In the genomic region with DNA sequence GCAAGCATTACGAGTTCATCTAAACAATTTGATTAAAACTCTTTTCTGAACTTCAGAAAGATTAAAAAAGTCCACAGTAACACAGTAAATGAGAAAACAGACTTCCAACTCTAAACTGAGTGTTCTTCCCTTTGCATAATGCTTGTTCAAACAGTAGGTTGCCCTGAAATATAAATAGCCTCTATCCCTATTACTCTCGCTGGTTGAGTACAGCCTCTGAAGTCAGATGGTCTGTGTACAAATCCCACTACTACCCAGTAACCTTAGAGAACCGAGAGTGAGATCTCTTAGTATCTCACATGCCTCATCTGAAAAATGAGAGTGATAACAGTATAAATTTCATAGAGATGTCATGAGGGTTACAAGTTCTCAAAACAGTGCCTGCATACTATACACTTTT, we compare ENCODE assay signal across 34 cellular contexts.
A peak's percentile ranks its signal among the peaks of the same experiment; 100 is the strongest.
DNase-seq lines count a peak whose midpoint lies in the region; FAIRE-seq and TF ChIP-seq lines count a peak whose summit lies in the region.
"Had no signal": no experiment of that assay in that cellular context is flagged by ENCODE, and none has a peak within 500 bp of the region (broad histone marks: within the 10 kb centered on the region; RNA-seq: fewer than 3 reads in every experiment).

No MANE protein-coding gene starts in this region.

- no peaks in the 10 kb centered on the region for H3K79me1 ChIP-seq in mesenchymal stem cell (replicated peaks; ENCODE audit: low read length, poor library complexity, severe bottlenecking)

- no peak overlapping the region for H3K4ac ChIP-seq in mesenchymal stem cell (ENCODE audit: low read depth in 1 of 2, low read length in 2 of 2)

- H3K9me3 Mint-ChIP-seq in astrocyte (ENCODE audit: unreplicated experiment) = no peaks in the 10 kb centered on the region

- H3K23ac ChIP-seq in mesenchymal stem cell (ENCODE audit: low read length in 2 of 2) = no peak overlapping the region

- H2BK120ac ChIP-seq in mesenchymal stem cell (ENCODE audit: low read depth, low read length) = no peak overlapping the region

- peak; percentile 15 for FAIRE-seq in H54 (lab: Jason Lieb, UNC)
- peak; percentile 41 for FAIRE-seq in astrocyte (lab: Jason Lieb, UNC)
- FAIRE-seq in islet of Langerhans (lab: Jason Lieb, UNC) = peak; percentile 95
- FAIRE-seq: A204.1, A549 had no signal

- no peak overlapping the region for H2BK15ac ChIP-seq in mesenchymal stem cell (ENCODE audit: low read depth, poor library complexity, severe bottlenecking)

- no peak for TF ChIP-seq CTCF in astrocyte (IDR thresholded peaks at IDR 0.05; ENCODE audit: insufficient read depth, low read depth, low read length)

- no peaks in the 10 kb centered on the region for H3K79me2 ChIP-seq in astrocyte (ENCODE audit: insufficient read depth, low read length)

- no peak for TF ChIP-seq POLR2A in H54 (IDR thresholded peaks at IDR 0.05; ENCODE audit: low read depth, low read length)

- no peaks in the 10 kb centered on the region for H3K27me3 Mint-ChIP-seq in astrocyte (ENCODE audit: low read depth, unreplicated experiment)
- H3K27me3 Mint-ChIP-seq: B cell; CD4-positive, alpha-beta memory T cell; CD4-positive, alpha-beta T cell; CD4-positive, CD25-positive, alpha-beta regulatory T cell; CD8-positive, alpha-beta memory T cell had no signal

- no peak overlapping the region for H2AFZ ChIP-seq in astrocyte (ENCODE audit: low read depth, low read length)
- no peak overlapping the region for H2AFZ ChIP-seq in mesenchymal stem cell (ENCODE audit: low read depth, low read length)

- H3K36me3 Mint-ChIP-seq in astrocyte (ENCODE audit: low read depth, unreplicated experiment) = no peaks in the 10 kb centered on the region
- H3K36me3 Mint-ChIP-seq: CD14-positive monocyte; CD4-positive, alpha-beta memory T cell; CD4-positive, CD25-positive, alpha-beta regulatory T cell; CD8-positive, alpha-beta memory T cell; CD8-positive, alpha-beta T cell had no signal

- DNase-seq in H54 (ENCODE audit: insufficient read length, low spot score) (no peak), astrocyte (ENCODE audit: low read depth) (no peak), mesenchymal stem cell (no peak), EL (no peak), head of caudate nucleus (no peak), amniotic stem cell (lab: John Stamatoyannopoulos, UW) (no peak)
- DNase-seq in activated CD4-positive, alpha-beta T cell treated with anti-CD3 and anti-CD28 coated beads for 1 hour = no peak
- DNase-seq: 8988T; ACHN; AML-193; BE2C; C1 segment of cervical spinal cord; Caco-2; Calu3; CD4-positive, alpha-beta memory T cell; CD4-positive, alpha-beta T cell; CD4-positive, CD25-positive, alpha-beta regulatory T cell; CD8-positive, alpha-beta memory T cell; CD8-positive, alpha-beta T cell; COR-L47; DMS 273 treated with DMSO at 0.1 percent for 48 hours; DMS153; DMS79; DMS79 treated with DMSO at 0.1 percent for 48 hours; DND-41 had no signal

- no peak overlapping the region for H3K14ac ChIP-seq in mesenchymal stem cell (ENCODE audit: low read length in 2 of 2)

- WGBS in mesenchymal stem cell = 97% methylated on average over 3 of the region's 3 CpGs

- H3K27me3 ChIP-seq in astrocyte (ENCODE audit: insufficient read depth, low read length) (no peaks in the 10 kb centered on the region), mesenchymal stem cell (ENCODE audit: control insufficient read depth in 1 of 2, insufficient read depth in 1 of 2, low read length in 2 of 2) (no peaks in the 10 kb centered on the region)
- H3K27me3 ChIP-seq: BE2C; BLaER1; BLaER1 treated with 17β-estradiol and CSF1 and Interleukin-3, amounts not matched to agents 10 nM and 100 nM had no signal

- no peak overlapping the region for H2BK12ac ChIP-seq in mesenchymal stem cell (ENCODE audit: low read length in 2 of 2)

- H4K91ac ChIP-seq in mesenchymal stem cell (ENCODE audit: low read length) = no peak overlapping the region

- H3K18ac ChIP-seq in mesenchymal stem cell (ENCODE audit: low read depth in 1 of 2, low read length in 2 of 2) = no peak overlapping the region

- H3K9me3 ChIP-seq in astrocyte (ENCODE audit: insufficient read depth, low read depth, low read length) = no peaks in the 10 kb centered on the region
- H3K9me3 ChIP-seq in mesenchymal stem cell (ENCODE audit: control insufficient read depth, low read length) = no peaks in the 10 kb centered on the region
- H3K9me3 ChIP-seq: A549; BE2C; BLaER1; BLaER1 treated with 17β-estradiol and CSF1 and Interleukin-3, amounts not matched to agents 10 nM and 100 nM; Caco-2 had no signal

- H2BK5ac ChIP-seq in mesenchymal stem cell (ENCODE audit: low read depth, low read length, poor library complexity, severe bottlenecking) = no peak overlapping the region

- no peak overlapping the region for H3K27ac Mint-ChIP-seq in astrocyte (ENCODE audit: unreplicated experiment)
- H3K27ac Mint-ChIP-seq: B cell; CD14-positive monocyte; CD4-positive, alpha-beta memory T cell; CD4-positive, alpha-beta T cell; CD4-positive, CD25-positive, alpha-beta regulatory T cell; CD8-positive, alpha-beta memory T cell; CD8-positive, alpha-beta T cell had no signal

- H3K4me1 ChIP-seq in astrocyte (ENCODE audit: insufficient read depth, low read length) (no peaks in the 10 kb centered on the region), mesenchymal stem cell (ENCODE audit: control insufficient read depth, insufficient read depth, low read depth, low read length) (no peaks in the 10 kb centered on the region)
- H3K4me1 ChIP-seq: A549; BE2C; BLaER1; BLaER1 treated with 17β-estradiol and CSF1 and Interleukin-3, amounts not matched to agents 10 nM and 100 nM; Caco-2 had no signal

- H3K36me3 ChIP-seq in astrocyte (ENCODE audit: insufficient read depth, low read length) (no peaks in the 10 kb centered on the region), mesenchymal stem cell (ENCODE audit: control insufficient read depth in 1 of 2, insufficient read depth in 2 of 2, low read depth in 1 of 2, low read length in 2 of 2) (no peaks in the 10 kb centered on the region)
- H3K36me3 ChIP-seq: BE2C; BLaER1; BLaER1 treated with 17β-estradiol and CSF1 and Interleukin-3, amounts not matched to agents 10 nM and 100 nM had no signal

- H3K4me2 ChIP-seq in astrocyte (ENCODE audit: low read length) = no peak overlapping the region
- H3K4me2 ChIP-seq in mesenchymal stem cell (ENCODE audit: low read length, poor library complexity, severe bottlenecking) = no peak overlapping the region
- H3K4me2 ChIP-seq: A549; BLaER1; BLaER1 treated with 17β-estradiol and CSF1 and Interleukin-3, amounts not matched to agents 10 nM and 100 nM had no signal

- no peak overlapping the region for H3K4me3 Mint-ChIP-seq in astrocyte (ENCODE audit: unreplicated experiment)
- H3K4me3 Mint-ChIP-seq: B cell; CD14-positive monocyte; CD4-positive, alpha-beta memory T cell; CD4-positive, alpha-beta T cell; CD4-positive, CD25-positive, alpha-beta regulatory T cell; CD8-positive, alpha-beta memory T cell; CD8-positive, alpha-beta T cell had no signal

- H4K8ac ChIP-seq in mesenchymal stem cell (ENCODE audit: low read length) = no peak overlapping the region

- no peak overlapping the region for H3K9ac ChIP-seq in astrocyte (ENCODE audit: low read length)
- H3K9ac ChIP-seq in mesenchymal stem cell (ENCODE audit: low read length) = no peak overlapping the region
- H3K9ac ChIP-seq: BLaER1; BLaER1 treated with 17β-estradiol and CSF1 and Interleukin-3, amounts not matched to agents 10 nM and 100 nM had no signal

- H3K27ac ChIP-seq in astrocyte (ENCODE audit: low read depth, low read length) = no peak overlapping the region
- no peak overlapping the region for H3K27ac ChIP-seq in mesenchymal stem cell (ENCODE audit: low read length, poor library complexity, severe bottlenecking)
- H3K27ac ChIP-seq: 22Rv1; A549; BLaER1; BLaER1 treated with 17β-estradiol and CSF1 and Interleukin-3, amounts not matched to agents 10 nM and 100 nM; C4-2B had no signal

- H3K4me1 Mint-ChIP-seq in astrocyte (ENCODE audit: low read depth, unreplicated experiment) = peaks cover 14% of the 10 kb centered on the region
- H3K4me1 Mint-ChIP-seq: B cell; CD14-positive monocyte; CD4-positive, alpha-beta memory T cell; CD4-positive, CD25-positive, alpha-beta regulatory T cell; CD8-positive, alpha-beta memory T cell had no signal

- intact Hi-C loops in head of caudate nucleus (cut with DNase I) = no loop called here

- no peak overlapping the region for H3K4me3 ChIP-seq in astrocyte (ENCODE audit: insufficient read depth, low read depth, low read length)
- no peak overlapping the region for H3K4me3 ChIP-seq in mesenchymal stem cell (ENCODE audit: insufficient read depth in 1 of 2, low read depth in 1 of 2, low read length in 2 of 2)
- H3K4me3 ChIP-seq: A549; BLaER1; BLaER1 treated with 17β-estradiol and CSF1 and Interleukin-3, amounts not matched to agents 10 nM and 100 nM had no signal

- no peaks in the 10 kb centered on the region for H4K20me1 ChIP-seq in astrocyte (ENCODE audit: insufficient read depth, low read length)
- H4K20me1 ChIP-seq: BLaER1; BLaER1 treated with 17β-estradiol and CSF1 and Interleukin-3, amounts not matched to agents 10 nM and 100 nM had no signal

- peak overlapping the region; percentile 96 for H2AK5ac ChIP-seq in mesenchymal stem cell (ENCODE audit: low read length, severe bottlenecking)
